ENCODE assay signal across 14 cellular contexts in the genomic region with DNA sequence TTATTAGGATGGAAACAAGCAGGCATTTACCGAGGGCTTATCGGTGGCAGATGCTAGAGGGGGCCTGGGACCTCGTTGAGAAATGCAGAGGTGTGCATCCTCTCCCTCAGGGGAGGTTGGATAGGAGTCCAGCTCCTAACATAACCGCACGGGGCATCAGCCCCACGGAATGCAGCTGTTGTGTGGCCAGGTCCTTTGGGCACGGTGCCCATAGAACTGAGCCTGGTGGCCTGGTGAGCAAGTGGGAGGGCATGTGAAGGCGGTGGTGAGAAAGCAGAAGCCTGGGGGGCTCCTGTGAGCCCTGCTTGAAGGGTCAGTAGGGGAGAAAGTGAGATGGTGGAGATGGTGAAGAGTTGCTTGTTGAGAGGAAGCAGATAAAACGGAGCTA.
DNase-seq lines count a peak whose midpoint lies in the region; ATAC-seq and TF ChIP-seq lines count a peak whose summit lies in the region.
"Had no signal": no experiment of that assay in that cellular context is flagged by ENCODE, and none has a peak within 500 bp of the region (broad histone marks: within the 10 kb centered on the region; RNA-seq: fewer than 3 reads in every experiment).

No MANE protein-coding gene starts in this region.

- intact Hi-C loops in upper lobe of right lung (cut with DNase I): no loop called here

- H3K4me3 ChIP-seq in HL-60 (replicated peaks; ENCODE audit: insufficient read depth, low read length) (no peak overlapping the region), RWPE2 (ENCODE audit: severe bottlenecking) (no peak overlapping the region), upper lobe of right lung (no peak overlapping the region), BE2C (ENCODE audit: low read depth, low read length) (no peak overlapping the region)

- ATAC-seq in RWPE2 (ENCODE audit: low read depth): no peak
- ATAC-seq in upper lobe of right lung: peak; percentile 4
- no peak for ATAC-seq in GM19351 (IDR thresholded peaks at IDR 0.05; ENCODE audit: unreplicated experiment)

- H3K27me3 ChIP-seq in HL-60 (ENCODE audit: insufficient read depth, poor library complexity, severe bottlenecking) (no peaks in the 10 kb centered on the region), RWPE2 (ENCODE audit: insufficient read depth, poor library complexity, severe bottlenecking) (no peaks in the 10 kb centered on the region), upper lobe of right lung (no peaks in the 10 kb centered on the region), BE2C (no peaks in the 10 kb centered on the region)

- H3K27ac ChIP-seq in HL-60 (replicated peaks) (peak overlapping the region; percentile 63), RWPE2 (ENCODE audit: poor library complexity, severe bottlenecking) (no peak overlapping the region), upper lobe of right lung (peak overlapping the region; percentile 37)

- DNase-seq in HL-60 (ENCODE audit: low read depth in 1 of 2, low spot score in 1 of 2): no peak
- peak; percentile 78 for DNase-seq in RWPE2 (ENCODE audit: low spot score)
- peak; percentile 66 for DNase-seq in myocyte (ENCODE audit: low read depth)
- DNase-seq in upper lobe of right lung: no peak
- DNase-seq in effector CD4-positive, alpha-beta T cell: no peak
- DNase-seq in BE2C: no peak
- DNase-seq: DMS 273 treated with DMSO at 0.1 percent for 48 hours, HCEC 1CT, NCI-H1092, NCI-H1694 treated with DMSO at 0.1 percent for 48 hours, NCI-H345, NCI-H526 treated with DMSO at 0.1 percent for 48 hours, SHP77 treated with DMSO at 0.1 percent for 48 hours had no signal

- TF ChIP-seq CTCF in HL-60 (IDR thresholded peaks at IDR 0.05; ENCODE audit: insufficient read depth, low read length): no peak
- TF ChIP-seq CTCF in RWPE2 (IDR thresholded peaks at IDR 0.05; ENCODE audit: poor library complexity, severe bottlenecking): no peak
- TF ChIP-seq CTCF in upper lobe of right lung (IDR thresholded peaks at IDR 0.05): no peak
- TF ChIP-seq CTCF in BE2C (IDR thresholded peaks at IDR 0.05; ENCODE audit: low read depth, low read length): no peak

- H3K36me3 ChIP-seq in RWPE2 (ENCODE audit: low read depth): no peaks in the 10 kb centered on the region
- no peaks in the 10 kb centered on the region for H3K36me3 ChIP-seq in upper lobe of right lung
- H3K36me3 ChIP-seq in BE2C: no peaks in the 10 kb centered on the region

- H3K9me3 ChIP-seq in RWPE2 (ENCODE audit: severe bottlenecking) (no peaks in the 10 kb centered on the region), upper lobe of right lung (no peaks in the 10 kb centered on the region), BE2C (no peaks in the 10 kb centered on the region)

- no peaks in the 10 kb centered on the region for H3K4me1 ChIP-seq in RWPE2 (ENCODE audit: insufficient read depth, poor library complexity, severe bottlenecking)
- no peaks in the 10 kb centered on the region for H3K4me1 ChIP-seq in upper lobe of right lung
- no peaks in the 10 kb centered on the region for H3K4me1 ChIP-seq in BE2C

Comparison
In these comparisons a context has a peak if more than half of its experiments do, and no peak if none do; other contexts are left out.
1. DNase-seq: peak in RWPE2 (single experiment) and myocyte (single experiment); none in HL-60 (0 of 2), upper lobe of right lung (single experiment), effector CD4-positive, alpha-beta T cell (single experiment) and BE2C (single experiment).